In the genomic region with DNA sequence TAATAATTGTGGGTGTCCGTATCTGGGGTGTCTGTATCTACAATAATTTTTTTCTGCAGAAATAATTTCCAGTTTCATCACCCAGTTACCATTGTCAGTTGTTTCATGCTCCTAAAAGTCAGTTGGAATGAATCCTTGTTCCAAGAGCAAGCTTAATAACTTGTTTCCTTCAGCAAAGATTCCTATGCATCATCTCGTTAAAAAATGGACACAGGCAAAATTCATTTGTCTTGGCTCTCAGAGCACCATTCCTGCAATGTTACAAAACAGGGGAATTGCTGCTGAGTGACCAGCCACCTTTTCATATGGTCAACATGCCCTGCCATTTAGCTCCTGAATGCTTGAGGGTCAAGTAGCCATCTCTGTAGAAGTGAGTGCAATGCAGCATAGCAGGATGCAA, we compare ENCODE assay signal across 17 cellular contexts.
"Had no signal": no experiment of that assay in that cellular context is flagged by ENCODE, and none has a peak within 500 bp of the region (broad histone marks: within the 10 kb centered on the region; RNA-seq: fewer than 3 reads in every experiment).

No MANE protein-coding gene starts in this region.

- H3K9me3 ChIP-seq: colonic mucosa, gastrocnemius medialis, heart right ventricle, neutrophil, psoas muscle, right lobe of liver, stomach had no signal

- H3K4me3 Mint-ChIP-seq: mesothelial cell of epicardium, nephron progenitor cell had no signal

- ATAC-seq: gastrocnemius medialis, heart right ventricle, left lobe of liver, psoas muscle, right lobe of liver had no signal

- H3K4me1 ChIP-seq: colonic mucosa, gastrocnemius medialis, heart right ventricle, psoas muscle, right lobe of liver, stomach had no signal

- H3K27ac Mint-ChIP-seq: mesothelial cell of epicardium, nephron progenitor cell had no signal

- DNase-seq: colonic mucosa; dermis blood vessel endothelial cell; gastrocnemius medialis; heart right ventricle; hypothalamus; islet precursor cell; nephron progenitor cell; psoas muscle; retina; right lobe of liver; stimulated activated naive CD4-positive, alpha-beta T cell; stomach; trophoblast cell had no signal

- H3K4me1 Mint-ChIP-seq: mesothelial cell of epicardium had no signal

- H3K27me3 ChIP-seq: colonic mucosa, gastrocnemius medialis, heart right ventricle, neutrophil, right lobe of liver, stomach had no signal

- H3K36me3 ChIP-seq: colonic mucosa, gastrocnemius medialis, heart right ventricle, neutrophil, right lobe of liver, stomach had no signal

- H3K36me3 Mint-ChIP-seq: mesothelial cell of epicardium had no signal

- H3K9me3 Mint-ChIP-seq: mesothelial cell of epicardium had no signal

- H3K27ac ChIP-seq: colonic mucosa, gastrocnemius medialis, heart right ventricle, neutrophil, psoas muscle, right lobe of liver, skin epidermis, stomach had no signal

- H3K4me3 ChIP-seq: colonic mucosa, gastrocnemius medialis, heart right ventricle, psoas muscle, right lobe of liver, skin epidermis, stomach had no signal
